Comparison of ENCODE assay signal across 16 cellular contexts in the genomic region with DNA sequence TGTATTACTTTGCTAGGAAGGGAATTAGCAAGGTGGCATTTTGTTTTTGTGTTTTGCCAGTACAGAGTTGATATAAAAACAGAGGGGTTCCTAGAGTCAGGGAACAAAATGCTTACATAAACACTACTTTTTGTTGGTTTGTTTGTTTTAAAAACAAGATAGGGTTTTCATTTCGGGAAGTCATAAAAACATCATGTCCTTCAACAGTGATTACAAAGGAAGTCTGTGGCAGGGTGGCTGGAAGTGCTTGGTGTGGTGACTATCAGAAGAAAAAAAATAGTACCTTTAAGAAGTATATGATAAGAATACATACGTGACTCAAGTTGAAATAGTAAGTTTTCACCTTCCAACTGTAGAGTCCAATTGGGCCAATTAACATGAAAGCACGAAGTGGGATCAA. TPM values are rescaled to one million over a fixed set of nuclear protein-coding genes. Genes with fewer than 3 reads are reported as not detected.
"Had no signal": no experiment of that assay in that cellular context is flagged by ENCODE, and none has a peak within 500 bp of the region (broad histone marks: within the 10 kb centered on the region; RNA-seq: fewer than 3 reads in every experiment).

No MANE protein-coding gene starts in this region.

- H3K4me2 ChIP-seq: smooth muscle cell had no signal

- H3K36me3 ChIP-seq: brain microvascular endothelial cell, upper lobe of left lung had no signal

- H3K9me3 ChIP-seq: upper lobe of left lung had no signal

- H3K27ac ChIP-seq: brain microvascular endothelial cell, upper lobe of left lung had no signal

- H3K4me3 ChIP-seq: smooth muscle cell, upper lobe of left lung had no signal

- DNase-seq: activated CD4-positive, CD25-positive, alpha-beta regulatory T cell treated with anti-CD3 and anti-CD28 coated beads, Interleukin-2, amount 50 U/mL, for 72 hours; activated naive CD4-positive, alpha-beta T cell; activated T-cell treated with anti-CD3 and anti-CD28 coated beads for 4 hours; anterior cingulate cortex; brain microvascular endothelial cell; effector memory CD8-positive, alpha-beta T cell; head of caudate nucleus; left cardiac atrium; mammary epithelial cell; naive B cell; right cardiac atrium; T-helper 9 cell; upper lobe of left lung had no signal

- FAIRE-seq: frontal cortex had no signal

- H3K27me3 ChIP-seq: brain microvascular endothelial cell, upper lobe of left lung had no signal

- ATAC-seq: effector memory CD8-positive, alpha-beta T cell; left cardiac atrium; right cardiac atrium had no signal

RNA-seq across cellular contexts. Expression of gene TEX12, which starts 2.1 kb away (rescaled TPM):
- total RNA-seq: frontal cortex, left cardiac atrium, progenitor cell of endocrine pancreas, smooth muscle cell had no signal
- polyA plus RNA-seq: mammary epithelial cell, smooth muscle cell had no signal
